Comparison of ENCODE assay signal across 25 cellular contexts in genomic region chr4:188811116-188811515, GRCh38.
"Had no signal": no experiment of that assay in that cellular context is flagged by ENCODE, and none has a peak within 500 bp of the region (broad histone marks: within the 10 kb centered on the region; RNA-seq: fewer than 3 reads in every experiment).

No MANE protein-coding gene starts in this region.

- DNase-seq: activated CD4-positive, alpha-beta memory T cell treated with anti-CD3 and anti-CD28 coated beads for 36 hours; activated CD4-positive, alpha-beta T cell treated with anti-CD3 and anti-CD28 coated beads for 36 hours; activated CD4-positive, alpha-beta T cell treated with anti-CD3 and anti-CD28 coated beads, Interleukin-2, amount 10 ng/mL, durations not matched to agents 24 days and 14 days; activated CD4-positive, CD25-positive, alpha-beta regulatory T cell; activated CD4-positive, CD25-positive, alpha-beta regulatory T cell treated with anti-CD3 and anti-CD28 coated beads, Interleukin-2, amount 50 U/mL, for 72 hours; activated CD8-positive, alpha-beta memory T cell treated with anti-CD3 and anti-CD28 coated beads, Interleukin-2, amount 10 ng/mL, durations not matched to agents 7 days and 5 days; activated CD8-positive, alpha-beta memory T cell treated with anti-CD3 and anti-CD28 coated beads, Interleukin-2, amount 50 U/mL, for 4 hours; activated CD8-positive, alpha-beta T cell treated with anti-CD3 and anti-CD28 coated beads, Interleukin-2, amount 10 ng/mL, durations not matched to agents 7 days and 5 days; activated effector memory CD4-positive, alpha-beta T cell treated with anti-CD3 and anti-CD28 coated beads, Interleukin-2, amount 50 U/mL, for 16 hours; activated naive CD4-positive, alpha-beta T cell treated with anti-CD3 and anti-CD28 coated beads for 36 hours; activated naive CD8-positive, alpha-beta T cell treated with anti-CD3 and anti-CD28 coated beads for 36 hours; activated naive CD8-positive, alpha-beta T cell treated with anti-CD3 and anti-CD28 coated beads, Interleukin-2, amount 50 U/mL, for 24 hours; activated T-cell treated with anti-CD3 and anti-CD28 coated beads, Interleukin-2, amount 50 U/mL, for 1 hour; activated T-cell treated with anti-CD3 and anti-CD28 coated beads, Interleukin-2, amount 50 U/mL, for 48 hours; adrenal gland; amygdala; aorta; body of pancreas; caudate nucleus; colonic mucosa; effector CD8-positive, alpha-beta T cell; esophagus squamous epithelium; foreskin melanocyte; heart right ventricle; T1000 had no signal
